In genomic region chr7:127252736-127253288, GRCh38 we compare ENCODE assay signal across 8 cellular contexts. TPM values are rescaled to one million over a fixed set of nuclear protein-coding genes. Genes with fewer than 3 reads are reported as not detected.
A peak's percentile ranks its signal among the peaks of the same experiment; 100 is the strongest.
DNase-seq lines count a peak whose midpoint lies in the region; ATAC-seq and TF ChIP-seq lines count a peak whose summit lies in the region.

GRM8 (minus strand) TSS chr7:127252941.

- TF ChIP-seq CTCF in fibroblast of mammary gland (conservative IDR thresholded peaks at IDR 0.05; ENCODE audit: control insufficient read depth, insufficient read depth, low read depth, low read length) (no peak), uterus (IDR thresholded peaks at IDR 0.05) (no peak)

- H3K4me3 ChIP-seq in CD4-positive, CD25-positive, alpha-beta regulatory T cell (ENCODE audit: low read depth, low read length) = peak within 1 kb of the TSS; percentile 59
- H3K4me3 ChIP-seq in fibroblast of mammary gland (ENCODE audit: control insufficient read depth, low read depth, low read length) (peak within 1 kb of the TSS; percentile 57), uterus (peak within 1 kb of the TSS; percentile 46 to 57)

- intact Hi-C loops in uterus (cut with DNase I; ENCODE audit: low total_unique reads) = no loop called here

- no peaks in the 10 kb centered on the region for H3K36me3 Mint-ChIP-seq in CD4-positive, CD25-positive, alpha-beta regulatory T cell
- H3K36me3 Mint-ChIP-seq in activated CD8-positive, alpha-beta memory T cell treated with anti-CD3 and anti-CD28 coated beads, Interleukin-2, amount 10 ng/mL, durations not matched to agents 7 days and 5 days = no peaks in the 10 kb centered on the region
- no peaks in the 10 kb centered on the region for H3K36me3 Mint-ChIP-seq in naive B cell

- ATAC-seq in CD4-positive, CD25-positive, alpha-beta regulatory T cell (ENCODE audit: low read depth in 2 of 2) = peak; percentile 26 to 27
- ATAC-seq in GM19467 (IDR thresholded peaks at IDR 0.05; ENCODE audit: unreplicated experiment) (peak; percentile 13), naive B cell (ENCODE audit: low read depth in 2 of 2) (peak; percentile 36 to 43)
- ATAC-seq in activated CD8-positive, alpha-beta memory T cell treated with anti-CD3 and anti-CD28 coated beads, Interleukin-2, amount 10 ng/mL, durations not matched to agents 7 days and 5 days = peak; percentile 14

- H3K27me3 ChIP-seq in CD4-positive, CD25-positive, alpha-beta regulatory T cell (ENCODE audit: control insufficient read depth, insufficient read depth, low read length) = peaks cover 45% of the 10 kb centered on the region
- peaks cover 3 to 7% of the 10 kb centered on the region in 2 donors for H3K27me3 ChIP-seq in uterus

- peaks cover 0 to 27% (median 12%) of the 10 kb centered on the region in 4 donors for H3K4me1 Mint-ChIP-seq in CD4-positive, CD25-positive, alpha-beta regulatory T cell
- peaks cover 11% of the 10 kb centered on the region for H3K4me1 Mint-ChIP-seq in activated CD8-positive, alpha-beta memory T cell treated with anti-CD3 and anti-CD28 coated beads, Interleukin-2, amount 10 ng/mL, durations not matched to agents 7 days and 5 days
- peaks cover 12 to 30% (median 19%) of the 10 kb centered on the region in 3 donors for H3K4me1 Mint-ChIP-seq in naive B cell

- H3K4me1 ChIP-seq in CD4-positive, CD25-positive, alpha-beta regulatory T cell (ENCODE audit: control insufficient read depth, insufficient read depth, low read length, poor library complexity, severe bottlenecking) = peaks cover 29% of the 10 kb centered on the region
- peaks cover 0 to 12% of the 10 kb centered on the region in 2 donors for H3K4me1 ChIP-seq in uterus

- H3K9me3 Mint-ChIP-seq in CD4-positive, CD25-positive, alpha-beta regulatory T cell = no peaks in the 10 kb centered on the region
- H3K9me3 Mint-ChIP-seq in activated CD8-positive, alpha-beta memory T cell treated with anti-CD3 and anti-CD28 coated beads, Interleukin-2, amount 10 ng/mL, durations not matched to agents 7 days and 5 days (ENCODE audit: low read depth) = no peaks in the 10 kb centered on the region
- no peaks in the 10 kb centered on the region for H3K9me3 Mint-ChIP-seq in naive B cell

- H3K4me3 Mint-ChIP-seq in CD4-positive, CD25-positive, alpha-beta regulatory T cell = peak within 1 kb of the TSS; percentile 73 to 94 (median 90)
- H3K4me3 Mint-ChIP-seq in activated CD8-positive, alpha-beta memory T cell treated with anti-CD3 and anti-CD28 coated beads, Interleukin-2, amount 10 ng/mL, durations not matched to agents 7 days and 5 days = peak within 1 kb of the TSS; percentile 74
- peak within 1 kb of the TSS; percentile 82 to 95 (median 89) for H3K4me3 Mint-ChIP-seq in naive B cell

- H3K27ac Mint-ChIP-seq in CD4-positive, CD25-positive, alpha-beta regulatory T cell = no peak within 1 kb of the TSS
- H3K27ac Mint-ChIP-seq in activated CD8-positive, alpha-beta memory T cell treated with anti-CD3 and anti-CD28 coated beads, Interleukin-2, amount 10 ng/mL, durations not matched to agents 7 days and 5 days = peak within 1 kb of the TSS; percentile 33
- H3K27ac Mint-ChIP-seq in naive B cell = peak within 1 kb of the TSS in 2 of 6 donors; percentile 21 to 46

- H3K27ac ChIP-seq in CD4-positive, CD25-positive, alpha-beta regulatory T cell (ENCODE audit: insufficient read depth, low read length, poor library complexity, severe bottlenecking) = no peak within 1 kb of the TSS
- peak within 1 kb of the TSS; percentile 13 for H3K27ac ChIP-seq in uterus

- peak in 2 of 3 donors; percentile 11 to 13 for DNase-seq in CD4-positive, CD25-positive, alpha-beta regulatory T cell
- peak; percentile 61 for DNase-seq in NCI-H1694 (lab: John Stamatoyannopoulos, UW)
- no peak for DNase-seq in activated CD8-positive, alpha-beta memory T cell treated with anti-CD3 and anti-CD28 coated beads, Interleukin-2, amount 10 ng/mL, durations not matched to agents 7 days and 5 days
- peak; percentile 48 for DNase-seq in fibroblast of mammary gland (ENCODE audit: low read depth)
- peak; percentile 12 for DNase-seq in naive B cell
- peak; percentile 46 to 52 for DNase-seq in uterus
- no peak for DNase-seq in cerebellar nuclear complex (lab: John Stamatoyannopoulos, UW)

- H3K9me3 ChIP-seq in CD4-positive, CD25-positive, alpha-beta regulatory T cell (ENCODE audit: control insufficient read depth in 2 of 2, low read length in 2 of 2) = no peaks in the 10 kb centered on the region
- no peaks in the 10 kb centered on the region for H3K9me3 ChIP-seq in uterus

- no peaks in the 10 kb centered on the region for H3K36me3 ChIP-seq in CD4-positive, CD25-positive, alpha-beta regulatory T cell (ENCODE audit: control insufficient read depth, insufficient read depth, low read length)
- no peaks in the 10 kb centered on the region for H3K36me3 ChIP-seq in uterus

- H3K27me3 Mint-ChIP-seq in CD4-positive, CD25-positive, alpha-beta regulatory T cell = peaks cover 84% of the 10 kb centered on the region
- H3K27me3 Mint-ChIP-seq in activated CD8-positive, alpha-beta memory T cell treated with anti-CD3 and anti-CD28 coated beads, Interleukin-2, amount 10 ng/mL, durations not matched to agents 7 days and 5 days = peaks cover 78% of the 10 kb centered on the region
- H3K27me3 Mint-ChIP-seq in naive B cell = peaks cover 64 to 94% (median 85%) of the 10 kb centered on the region in 3 donors

- CTCF ChIA-PET in activated CD8-positive, alpha-beta memory T cell treated with anti-CD3 and anti-CD28 coated beads, Interleukin-2, amount 10 ng/mL, durations not matched to agents 7 days and 5 days (lab: Charles Lee) = interaction anchor here (1.3 to 3.0 kb wide), 4 partner anchors 10 to 450 kb away, joined by 3 to 10 read pairs (median 8); no protein-coding TSS in a partner anchor

- no peak for TF ChIP-seq POLR2A in uterus (IDR thresholded peaks at IDR 0.05)

RNA-seq across cellular contexts. Expression of gene GRM8, which starts in this region (rescaled TPM):
- not detected for total RNA-seq in CD4-positive, CD25-positive, alpha-beta regulatory T cell
- not detected for polyA plus RNA-seq in CD4-positive, CD25-positive, alpha-beta regulatory T cell
- not detected for total RNA-seq in activated CD8-positive, alpha-beta memory T cell treated with anti-CD3 and anti-CD28 coated beads, Interleukin-2, amount 10 ng/mL, durations not matched to agents 7 days and 5 days
- not detected for polyA plus RNA-seq in naive B cell (ENCODE audit: low read depth in 6 of 6)
- 1 to 10 TPM in 1 of 4 donors, not detected in 3; 3.9 TPM for total RNA-seq in uterus

Comparison
In these comparisons a context has a peak if more than half of its experiments do, and no peak if none do; other contexts are left out.
1. Peak in DNase-seq, ATAC-seq and H3K4me3 ChIP-seq in CD4-positive, CD25-positive, alpha-beta regulatory T cell; RNA of the gene not detected or under 1 TPM.
2. Peak in ATAC-seq in activated CD8-positive, alpha-beta memory T cell treated with anti-CD3 and anti-CD28 coated beads, Interleukin-2, amount 10 ng/mL, durations not matched to agents 7 days and 5 days; RNA of the gene not detected or under 1 TPM.
3. Peak in DNase-seq and ATAC-seq in naive B cell; RNA of the gene not detected or under 1 TPM.
4. DNase-seq: peak in NCI-H1694 (single experiment), fibroblast of mammary gland (single experiment) and uterus (2 of 2); none in activated CD8-positive, alpha-beta memory T cell treated with anti-CD3 and anti-CD28 coated beads, Interleukin-2, amount 10 ng/mL, durations not matched to agents 7 days and 5 days (single experiment) and cerebellar nuclear complex (0 of 2).
5. Peak in every context shown above with its lines, with median percentiles within 50 percentile points of each other: ATAC-seq, H3K4me3 ChIP-seq and H3K4me3 Mint-ChIP-seq.